Comparison of ENCODE assay signal across 2 cellular contexts in the genomic region with DNA sequence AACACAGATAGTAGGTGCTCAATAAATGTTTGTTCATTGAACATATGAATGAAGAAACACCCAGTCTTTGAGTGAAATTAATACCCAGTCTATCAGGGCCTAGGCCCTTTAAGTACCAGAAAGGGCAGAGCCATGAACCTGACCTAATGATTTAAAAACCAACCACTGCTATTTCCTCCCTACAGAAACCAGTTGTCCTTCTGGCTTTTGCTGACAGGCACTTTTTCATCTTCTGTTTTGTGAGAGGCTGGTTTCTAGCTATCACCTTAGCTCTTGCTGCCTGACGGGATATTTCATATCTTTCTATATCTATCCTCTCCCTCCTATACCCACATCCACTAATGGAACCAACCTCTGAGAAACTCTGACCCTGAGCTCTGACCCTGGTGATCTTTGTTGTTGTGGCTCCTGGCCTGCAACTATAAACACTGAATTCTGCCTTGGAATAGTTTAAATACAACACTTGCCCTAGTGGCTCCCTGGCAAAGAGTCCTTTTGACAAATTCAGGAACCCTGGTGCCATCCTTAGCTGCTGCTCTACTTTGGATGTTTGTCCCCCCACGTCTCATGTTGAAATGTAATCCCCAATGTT.
TF ChIP-seq lines count a peak whose summit lies in the region.

No MANE protein-coding gene starts in this region.

TF ChIP-seq in IMR-90, 13 proteins besides CTCF, POLR2A, EP300 and RAD21:
- peak; percentile 51; the same call in 1 of the 2 replicates for TF ChIP-seq MAFK (IDR thresholded peaks at IDR 0.05; ENCODE audit: low read depth, low read length)
- no peak for TF ChIP-seq ELK1 (IDR thresholded peaks at IDR 0.05; ENCODE audit: borderline replicate concordance, low read depth, low read length)
TF ChIP-seq in IMR-90: peak in this region for 1.

TF ChIP-seq in K562, 482 proteins besides CTCF, POLR2A, EP300 and RAD21:
- TF ChIP-seq C11orf30 (IDR thresholded peaks at IDR 0.05; ENCODE audit: low read depth) (peak; percentile 55; the same call in 1 of the 2 replicates), BACH1 (tag; IDR thresholded peaks at IDR 0.05) (no peak), ZNF316 (IDR thresholded peaks at IDR 0.05) (peak; percentile 61), MAFG (tag; conservative IDR thresholded peaks at IDR 0.05) (0 out of 2 replicates have a peak, but pooled peaks have one; percentile 22), ETV1 (tag; conservative IDR thresholded peaks at IDR 0.05; ENCODE audit: low read depth) (no peak)
